8 cellular contexts compared by ENCODE assay signal in genomic region chr2:233853883-233854240, GRCh38. TPM values are rescaled to one million over a fixed set of nuclear protein-coding genes. Genes with fewer than 3 reads are reported as not detected.
A peak's percentile ranks its signal among the peaks of the same experiment; 100 is the strongest.
DNase-seq lines count a peak whose midpoint lies in the region; ATAC-seq and TF ChIP-seq lines count a peak whose summit lies in the region.

No MANE protein-coding gene starts in this region.

- H3K4me3 ChIP-seq in HFF-Myc (replicated peaks; ENCODE audit: low read depth, low read length) (peak overlapping the region; percentile 88), adipocyte (ENCODE audit: low read length) (peak overlapping the region; percentile 92), lung (peak overlapping the region; percentile 75)

- TF ChIP-seq CTCF in 22Rv1 (IDR thresholded peaks at IDR 0.05) (no peak), HFF-Myc (IDR thresholded peaks at IDR 0.05; ENCODE audit: low read depth, low read length, missing control alignments) (no peak), lung (IDR thresholded peaks at IDR 0.05; ENCODE audit: control extremely low read depth, extremely low read depth) (no peak)

- DNase-seq in HFF-Myc (ENCODE audit: extremely low read depth, low read depth), result no peak
- no peak for DNase-seq in adipocyte (ENCODE audit: low read depth)
- DNase-seq in lung (ENCODE audit: low spot score), result no peak
- no peak for DNase-seq in germinal center (ENCODE audit: low spot score)

- H3K27me3 ChIP-seq in adipocyte (replicated peaks; ENCODE audit: control insufficient read depth, insufficient read depth, low read length) (no peaks in the 10 kb centered on the region), lung (ENCODE audit: control insufficient read depth, insufficient read depth) (no peaks in the 10 kb centered on the region)

- ATAC-seq in lung (ENCODE audit: insufficient read depth, low FRiP score), result no peak
- no peak for ATAC-seq in HG02885 (IDR thresholded peaks at IDR 0.05; ENCODE audit: poor library complexity, unreplicated experiment)
- no peak for ATAC-seq in activated CD4-positive, CD25-positive, alpha-beta regulatory T cell treated with anti-CD3 and anti-CD28 coated beads, Interleukin-2, amount 50 U/mL, for 24 hours
- ATAC-seq in HG03460 (IDR thresholded peaks at IDR 0.05; ENCODE audit: unreplicated experiment), result no peak

- 0 to 1% methylated on average over 21 to 25 of the region's 25 CpGs for WGBS in lung, 2 donors

- peak overlapping the region; percentile 89 for H3K9ac ChIP-seq in adipocyte (ENCODE audit: low read length)

- H3K27ac ChIP-seq in 22Rv1 (peak overlapping the region; percentile 74), lung (ENCODE audit: low read depth in 1 of 2, low read length in 1 of 2) (no peak overlapping the region)

- no peaks in the 10 kb centered on the region for H3K36me3 ChIP-seq in adipocyte (ENCODE audit: control insufficient read depth, insufficient read depth, low read length, severe bottlenecking)
- no peaks in the 10 kb centered on the region for H3K36me3 ChIP-seq in lung (ENCODE audit: control insufficient read depth in 2 of 2, insufficient read depth in 2 of 2, low read length in 2 of 2)

- H3K9me3 ChIP-seq in adipocyte (ENCODE audit: control insufficient read depth, low read length) (no peaks in the 10 kb centered on the region), lung (ENCODE audit: control insufficient read depth in 2 of 2, insufficient read depth in 1 of 2, low read length in 1 of 2) (no peaks in the 10 kb centered on the region)

- peaks cover 6% of the 10 kb centered on the region for H3K4me1 ChIP-seq in adipocyte (ENCODE audit: control insufficient read depth, insufficient read depth, low read length)
- peaks cover 4 to 8% of the 10 kb centered on the region in 2 donors for H3K4me1 ChIP-seq in lung (ENCODE audit: control insufficient read depth in 2 of 2, insufficient read depth in 2 of 2, low read length in 2 of 2)

RNA-seq across cellular contexts. Expression of gene HJURP, which starts 0.5 kb away (rescaled TPM):
- 1 to 10 TPM; 2.0 to 4.1 TPM for total RNA-seq in lung
- polyA plus RNA-seq in lung, result 1 to 10 TPM in 1 of 2 donors, under 1 TPM in 1; 0.84 to 1.9 TPM
